9 cellular contexts compared by ENCODE assay signal in genomic region chr12:48165089-48166031, GRCh38. TPM values are rescaled to one million over a fixed set of nuclear protein-coding genes. Genes with fewer than 3 reads are reported as not detected.
DNase-seq lines count a peak whose midpoint lies in the region; ATAC-seq and TF ChIP-seq lines count a peak whose summit lies in the region.
"Had no signal": no experiment of that assay in that cellular context is flagged by ENCODE, and none has a peak within 500 bp of the region (broad histone marks: within the 10 kb centered on the region; RNA-seq: fewer than 3 reads in every experiment).

No MANE protein-coding gene starts in this region.

- H3K36me3 Mint-ChIP-seq in stimulated activated naive B cell treated with anti-CD40 and anti-IgM and Interleukin-4, amounts not matched to agents 10 μg/mL and 1 μg/mL and 100 μg/mL, for 72 hours = no peaks in the 10 kb centered on the region

- H3K4me1 ChIP-seq in KMS-11 (ENCODE audit: low read depth, poor library complexity, severe bottlenecking) (no peaks in the 10 kb centered on the region), RWPE2 (ENCODE audit: insufficient read depth, poor library complexity, severe bottlenecking) (no peaks in the 10 kb centered on the region), body of pancreas (no peaks in the 10 kb centered on the region)

- no peak for TF ChIP-seq POLR2A in body of pancreas (IDR thresholded peaks at IDR 0.05)

- no peak overlapping the region for H3K9ac ChIP-seq in KMS-11

- no peaks in the 10 kb centered on the region for H3K4me1 Mint-ChIP-seq in stimulated activated naive B cell treated with anti-CD40 and anti-IgM and Interleukin-4, amounts not matched to agents 10 μg/mL and 1 μg/mL and 100 μg/mL, for 72 hours

- peak; percentile 68 for DNase-seq in activated effector memory CD4-positive, alpha-beta T cell treated with anti-CD3 and anti-CD28 coated beads, Interleukin-2, amount 50 U/mL, for 16 hours
- DNase-seq in activated effector memory CD4-positive, alpha-beta T cell treated with Interleukin-2 at 50 U/mL for 16 hours = no peak
- DNase-seq in RWPE2 (ENCODE audit: low spot score) (no peak), body of pancreas (peak in 1 of 4 donors; percentile 26), iris pigment epithelial cell (ENCODE audit: low read depth) (peak; percentile 66)
- no peak for DNase-seq in stimulated activated naive B cell treated with anti-CD40 and anti-IgM and Interleukin-4, amounts not matched to agents 10 μg/mL and 1 μg/mL and 100 μg/mL, for 72 hours

- H3K9me3 Mint-ChIP-seq in stimulated activated naive B cell treated with anti-CD40 and anti-IgM and Interleukin-4, amounts not matched to agents 10 μg/mL and 1 μg/mL and 100 μg/mL, for 72 hours = no peaks in the 10 kb centered on the region

- H2AFZ ChIP-seq in KMS-11 (ENCODE audit: low read depth) = no peak overlapping the region

- H3K4me2 ChIP-seq in KMS-11 = no peak overlapping the region

- ATAC-seq in RWPE2 (ENCODE audit: low read depth) (no peak), body of pancreas (peak; percentile 60), HG02840 (IDR thresholded peaks at IDR 0.05; ENCODE audit: low FRiP score, unreplicated experiment) (no peak)
- ATAC-seq in stimulated activated naive B cell treated with anti-CD40 and anti-IgM and Interleukin-4, amounts not matched to agents 10 μg/mL and 1 μg/mL and 100 μg/mL, for 72 hours (replicated peaks) = peak; percentile 67 to 76

- WGBS in body of pancreas, 2 donors = 8 to 16% methylated on average over 2 of the region's 2 CpGs

- H3K27me3 ChIP-seq in KMS-11 (ENCODE audit: insufficient read depth, low read depth) (no peaks in the 10 kb centered on the region), RWPE2 (ENCODE audit: insufficient read depth, poor library complexity, severe bottlenecking) (no peaks in the 10 kb centered on the region), body of pancreas (no peaks in the 10 kb centered on the region)

- peaks cover 18 to 24% of the 10 kb centered on the region in 2 donors for H3K27me3 Mint-ChIP-seq in stimulated activated naive B cell treated with anti-CD40 and anti-IgM and Interleukin-4, amounts not matched to agents 10 μg/mL and 1 μg/mL and 100 μg/mL, for 72 hours

- H3K27ac ChIP-seq in KMS-11 (no peak overlapping the region), RWPE2 (ENCODE audit: poor library complexity, severe bottlenecking) (no peak overlapping the region), body of pancreas (no peak overlapping the region)

- H3K9me3 ChIP-seq in RWPE2 (ENCODE audit: severe bottlenecking) (no peaks in the 10 kb centered on the region), body of pancreas (no peaks in the 10 kb centered on the region)

- H4K20me1 ChIP-seq in KMS-11 (ENCODE audit: insufficient read depth) = no peaks in the 10 kb centered on the region

- peak; percentile 92 for TF ChIP-seq CTCF in KMS-11 (conservative IDR thresholded peaks at IDR 0.05; ENCODE audit: low read depth, low read length)
- TF ChIP-seq CTCF in RWPE2 (IDR thresholded peaks at IDR 0.05; ENCODE audit: poor library complexity, severe bottlenecking) = peak; percentile 94
- TF ChIP-seq CTCF in body of pancreas (IDR thresholded peaks at IDR 0.05) = peak in 6 of 7 experiments; percentile 81 to 87 (median 84)

- no peak overlapping the region for H3K4me3 Mint-ChIP-seq in stimulated activated naive B cell treated with anti-CD40 and anti-IgM and Interleukin-4, amounts not matched to agents 10 μg/mL and 1 μg/mL and 100 μg/mL, for 72 hours

- H3K36me3 ChIP-seq in KMS-11 (ENCODE audit: insufficient read depth) (no peaks in the 10 kb centered on the region), RWPE2 (ENCODE audit: low read depth) (no peaks in the 10 kb centered on the region), body of pancreas (replicated peaks in 1 of 2; ENCODE audit: insufficient read depth in 1 of 2, low read depth in 2 of 2) (no peaks in the 10 kb centered on the region)

- no peak overlapping the region for H3K4me3 ChIP-seq in KMS-11 (IDR thresholded peaks at IDR 0.05; ENCODE audit: insufficient read depth, low read depth, low read length)
- H3K4me3 ChIP-seq in RWPE2 (ENCODE audit: severe bottlenecking) = no peak overlapping the region
- H3K4me3 ChIP-seq in body of pancreas = no peak overlapping the region

- intact Hi-C loops in body of pancreas (cut with DNase I) = no loop called here

- no peak overlapping the region for H3K27ac Mint-ChIP-seq in stimulated activated naive B cell treated with anti-CD40 and anti-IgM and Interleukin-4, amounts not matched to agents 10 μg/mL and 1 μg/mL and 100 μg/mL, for 72 hours

- H3K79me2 ChIP-seq in KMS-11 (ENCODE audit: insufficient read depth, low read depth) = no peaks in the 10 kb centered on the region

RNA-seq across cellular contexts. Expression of gene ASB8, which starts 8.0 kb away (rescaled TPM):
- 10 to 100 TPM; 27.2 to 33.0 TPM for total RNA-seq in body of pancreas

RNA-seq across cellular contexts. Expression of gene CCDC184, which starts 18.1 kb away (rescaled TPM):
- total RNA-seq in body of pancreas = under 1 TPM in 1 of 2 donors, not detected in 1; 0.26 TPM

RNA-seq across cellular contexts. Expression of gene OR10AD1, which starts 37.7 kb away (rescaled TPM):
- total RNA-seq in body of pancreas = not detected
- total RNA-seq: glomerular endothelial cell had no signal

RNA-seq across cellular contexts. Expression of gene PFKM, which starts 46.2 kb away (rescaled TPM):
- total RNA-seq in body of pancreas = 10 to 100 TPM; 14.3 to 16.8 TPM

RNA-seq across cellular contexts. Expression of gene SENP1, which starts 59.5 kb away (rescaled TPM):
- 10 to 100 TPM; 11.4 to 15.8 TPM for total RNA-seq in body of pancreas

Comparison
In these comparisons a context has a peak if more than half of its experiments do, and no peak if none do; other contexts are left out.
1. DNase-seq: peak in activated effector memory CD4-positive, alpha-beta T cell treated with anti-CD3 and anti-CD28 coated beads, Interleukin-2, amount 50 U/mL, for 16 hours (single experiment) and iris pigment epithelial cell (single experiment); none in activated effector memory CD4-positive, alpha-beta T cell treated with Interleukin-2 at 50 U/mL for 16 hours (single experiment), RWPE2 (single experiment) and stimulated activated naive B cell treated with anti-CD40 and anti-IgM and Interleukin-4, amounts not matched to agents 10 μg/mL and 1 μg/mL and 100 μg/mL, for 72 hours (single experiment).
2. ATAC-seq: peak in body of pancreas (single experiment) and stimulated activated naive B cell treated with anti-CD40 and anti-IgM and Interleukin-4, amounts not matched to agents 10 μg/mL and 1 μg/mL and 100 μg/mL, for 72 hours (2 of 2); none in RWPE2 (single experiment) and HG02840 (single experiment).
3. Peak in every context shown above with its lines, with median percentiles within 50 percentile points of each other: CTCF ChIP-seq.